Comparison of ENCODE assay signal across 21 cellular contexts in the genomic region with DNA sequence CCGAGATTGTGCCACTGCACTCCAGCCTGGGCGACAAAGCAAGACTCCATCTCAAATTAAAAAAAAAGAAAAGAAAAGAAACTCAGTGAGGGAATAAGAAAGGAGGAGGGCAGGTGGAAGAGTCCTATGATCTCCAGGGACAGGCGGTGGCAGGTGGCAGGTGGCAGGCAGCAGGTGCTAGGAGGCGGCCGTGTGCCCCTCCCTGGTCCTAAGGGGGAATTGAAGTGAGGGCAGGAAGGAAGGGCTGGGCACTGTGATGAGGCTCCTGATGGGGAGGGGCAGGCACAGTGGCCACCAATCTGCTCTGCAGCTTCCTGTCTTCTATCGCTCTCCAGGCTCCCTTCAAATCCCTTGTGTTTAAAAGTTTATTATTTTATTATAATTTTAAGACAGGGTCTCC. TPM values are rescaled to one million over a fixed set of nuclear protein-coding genes. Genes with fewer than 3 reads are reported as not detected.
DNase-seq lines count a peak whose midpoint lies in the region; ATAC-seq and TF ChIP-seq lines count a peak whose summit lies in the region.
"Had no signal": no experiment of that assay in that cellular context is flagged by ENCODE, and none has a peak within 500 bp of the region (broad histone marks: within the 10 kb centered on the region; RNA-seq: fewer than 3 reads in every experiment).

No MANE protein-coding gene starts in this region.

- no peak overlapping the region for H3K27ac ChIP-seq in caudate nucleus (ENCODE audit: low read depth, low read length)
- H3K27ac ChIP-seq: breast epithelium, thyroid gland had no signal

- H3K36me3 ChIP-seq in mucosa of descending colon (ENCODE audit: low read depth), result no peaks in the 10 kb centered on the region
- H3K36me3 ChIP-seq: breast epithelium, thyroid gland had no signal

- H3K9me3 Mint-ChIP-seq in activated CD4-positive, alpha-beta T cell treated with anti-CD3 and anti-CD28 coated beads, Interleukin-2, amount 10 ng/mL, durations not matched to agents 7 days and 5 days, result peaks cover 3% of the 10 kb centered on the region
- H3K9me3 Mint-ChIP-seq: stimulated activated naive CD8-positive, alpha-beta T cell treated with anti-CD3 and anti-CD28 coated beads, Interleukin-15, Interleukin-2, amounts not matched to agents 100 ng/mL and 50 ng/mL, for 24 hours had no signal

- peak; percentile 93 for ATAC-seq in mucosa of descending colon
- ATAC-seq: activated CD4-positive, CD25-positive, alpha-beta regulatory T cell treated with anti-CD3 and anti-CD28 coated beads, Interleukin-2, amount 50 U/mL, for 24 hours; activated CD8-positive, alpha-beta T cell treated with anti-CD3 and anti-CD28 coated beads for 36 hours; left cardiac atrium; naive thymus-derived CD8-positive, alpha-beta T cell had no signal

- no peak overlapping the region for H3K4me3 ChIP-seq in mucosa of descending colon
- H3K4me3 ChIP-seq: breast epithelium, thyroid gland had no signal

- peaks cover 2% of the 10 kb centered on the region for H3K4me1 Mint-ChIP-seq in activated CD4-positive, alpha-beta T cell treated with anti-CD3 and anti-CD28 coated beads, Interleukin-2, amount 10 ng/mL, durations not matched to agents 7 days and 5 days
- H3K4me1 Mint-ChIP-seq: CD8-positive, alpha-beta memory T cell had no signal

- no peak for TF ChIP-seq CTCF in mucosa of descending colon (IDR thresholded peaks at IDR 0.05)

- POLR2A ChIA-PET in activated CD4-positive, alpha-beta T cell treated with anti-CD3 and anti-CD28 coated beads, Interleukin-2, amount 10 ng/mL, durations not matched to agents 7 days and 5 days (lab: Charles Lee), result no interaction called here

- no peak overlapping the region for H3K4me3 Mint-ChIP-seq in activated CD4-positive, alpha-beta T cell treated with anti-CD3 and anti-CD28 coated beads, Interleukin-2, amount 10 ng/mL, durations not matched to agents 7 days and 5 days
- H3K4me3 Mint-ChIP-seq: activated CD8-positive, alpha-beta T cell treated with anti-CD3 and anti-CD28 coated beads for 36 hours; CD8-positive, alpha-beta memory T cell; naive thymus-derived CD8-positive, alpha-beta T cell; stimulated activated naive CD8-positive, alpha-beta T cell treated with anti-CD3 and anti-CD28 coated beads, Interleukin-15, Interleukin-2, amounts not matched to agents 100 ng/mL and 50 ng/mL, for 24 hours had no signal

- DNase-seq in DMS79 (lab: John Stamatoyannopoulos, UW), result peak; percentile 35
- DNase-seq in NCI-H2029 (lab: John Stamatoyannopoulos, UW), result peak; percentile 50
- DNase-seq in NCI-H526 treated with DMSO at 0.1 percent for 48 hours (lab: John Stamatoyannopoulos, UW), result peak; percentile 77
- peak; percentile 35 to 71 (median 45) for DNase-seq in mucosa of descending colon
- DNase-seq in activated CD4-positive, alpha-beta T cell treated with anti-CD3 and anti-CD28 coated beads, Interleukin-2, amount 10 ng/mL, durations not matched to agents 7 days and 5 days, result no peak
- DNase-seq in activated gamma-delta T cell (lab: John Stamatoyannopoulos, UW), result no peak
- DNase-seq in caudate nucleus (lab: John Stamatoyannopoulos, UW), result no peak
- DNase-seq: activated CD8-positive, alpha-beta T cell treated with anti-CD3 and anti-CD28 coated beads for 36 hours; activated naive CD4-positive, alpha-beta T cell treated with Interleukin-2 at 50 U/mL for 16 hours; amniotic stem cell; CD8-positive, alpha-beta memory T cell; Karpas-422; left cardiac atrium; mesendoderm; naive thymus-derived CD8-positive, alpha-beta T cell; OCI-M1; SIG-M5; thyroid gland had no signal

- CTCF ChIA-PET in activated CD4-positive, alpha-beta T cell treated with anti-CD3 and anti-CD28 coated beads, Interleukin-2, amount 10 ng/mL, durations not matched to agents 7 days and 5 days (lab: Charles Lee), result no interaction called here

- H3K27ac Mint-ChIP-seq in activated CD4-positive, alpha-beta T cell treated with anti-CD3 and anti-CD28 coated beads, Interleukin-2, amount 10 ng/mL, durations not matched to agents 7 days and 5 days, result no peak overlapping the region
- H3K27ac Mint-ChIP-seq: activated CD8-positive, alpha-beta T cell treated with anti-CD3 and anti-CD28 coated beads for 36 hours; CD8-positive, alpha-beta memory T cell; naive thymus-derived CD8-positive, alpha-beta T cell; stimulated activated naive CD8-positive, alpha-beta T cell treated with anti-CD3 and anti-CD28 coated beads, Interleukin-15, Interleukin-2, amounts not matched to agents 100 ng/mL and 50 ng/mL, for 24 hours had no signal

- no peaks in the 10 kb centered on the region for H3K36me3 Mint-ChIP-seq in activated CD4-positive, alpha-beta T cell treated with anti-CD3 and anti-CD28 coated beads, Interleukin-2, amount 10 ng/mL, durations not matched to agents 7 days and 5 days (ENCODE audit: low read depth)

- H3K9me3 ChIP-seq in mucosa of descending colon, result peaks cover 5% of the 10 kb centered on the region
- H3K9me3 ChIP-seq: thyroid gland had no signal

- intact Hi-C loops in mucosa of descending colon (cut with DNase I, micrococcal nuclease), result no loop called here

- no peaks in the 10 kb centered on the region for H3K4me1 ChIP-seq in mucosa of descending colon (ENCODE audit: low read depth)
- H3K4me1 ChIP-seq: breast epithelium, thyroid gland had no signal

- H3K27me3 Mint-ChIP-seq in activated CD4-positive, alpha-beta T cell treated with anti-CD3 and anti-CD28 coated beads, Interleukin-2, amount 10 ng/mL, durations not matched to agents 7 days and 5 days, result peaks cover 7% of the 10 kb centered on the region
- H3K27me3 Mint-ChIP-seq: activated CD8-positive, alpha-beta T cell treated with anti-CD3 and anti-CD28 coated beads for 36 hours had no signal

RNA-seq across cellular contexts. Expression of a gene that starts 41.2 kb away (rescaled TPM):
- 10 to 100 TPM; 58.1 to 68.0 (median 66.7) TPM for total RNA-seq in mucosa of descending colon
- total RNA-seq in activated CD4-positive, alpha-beta T cell treated with anti-CD3 and anti-CD28 coated beads, Interleukin-2, amount 10 ng/mL, durations not matched to agents 7 days and 5 days, result 10 to 100 TPM; 50.3 to 51.3 TPM

Comparison
In these comparisons a context has a peak if more than half of its experiments do, and no peak if none do; other contexts are left out.
1. DNase-seq: peak in DMS79 (single experiment), NCI-H2029 (single experiment), NCI-H526 treated with DMSO at 0.1 percent for 48 hours (single experiment) and mucosa of descending colon (3 of 3); none in activated CD4-positive, alpha-beta T cell treated with anti-CD3 and anti-CD28 coated beads, Interleukin-2, amount 10 ng/mL, durations not matched to agents 7 days and 5 days (single experiment), activated gamma-delta T cell (single experiment) and caudate nucleus (0 of 61).